ENCODE assay signal across 10 cellular contexts in genomic region chr5:93894471-93895354, GRCh38.
A peak's percentile ranks its signal among the peaks of the same experiment; 100 is the strongest.
DNase-seq lines count a peak whose midpoint lies in the region; ATAC-seq and TF ChIP-seq lines count a peak whose summit lies in the region.
"Had no signal": no experiment of that assay in that cellular context is flagged by ENCODE, and none has a peak within 500 bp of the region (broad histone marks: within the 10 kb centered on the region; RNA-seq: fewer than 3 reads in every experiment).

No MANE protein-coding gene starts in this region.

- no peaks in the 10 kb centered on the region for H3K27me3 ChIP-seq in mammary epithelial cell (ENCODE audit: insufficient read depth, low read length)
- H3K27me3 ChIP-seq in neuron (ENCODE audit: insufficient read depth, low read length) = no peaks in the 10 kb centered on the region
- no peaks in the 10 kb centered on the region for H3K27me3 ChIP-seq in tibial artery

- H3K27me3 Mint-ChIP-seq in naive thymus-derived CD8-positive, alpha-beta T cell = no peaks in the 10 kb centered on the region
- H3K27me3 Mint-ChIP-seq: activated naive CD8-positive, alpha-beta T cell had no signal

- H3K27ac Mint-ChIP-seq in naive thymus-derived CD8-positive, alpha-beta T cell = peak overlapping the region in 1 of 10 donors; percentile 29
- H3K27ac Mint-ChIP-seq: activated naive CD8-positive, alpha-beta T cell had no signal

- H3K4me3 ChIP-seq in mammary epithelial cell (replicated peaks in 1 of 3; ENCODE audit: insufficient read depth in 1 of 3, low read depth in 2 of 3, low read length in 3 of 3) = no peak overlapping the region
- peak overlapping the region; percentile 29 for H3K4me3 ChIP-seq in neuron (ENCODE audit: low read length)
- H3K4me3 ChIP-seq in tibial artery = no peak overlapping the region

- H3K9me3 ChIP-seq in mammary epithelial cell (replicated peaks; ENCODE audit: insufficient read depth, low read length) (no peaks in the 10 kb centered on the region), neuron (ENCODE audit: low read length) (no peaks in the 10 kb centered on the region), tibial artery (no peaks in the 10 kb centered on the region)

- H4K20me1 ChIP-seq in mammary epithelial cell (ENCODE audit: insufficient read depth, low read length) = no peaks in the 10 kb centered on the region

- peaks cover 0 to 9% (median 4%) of the 10 kb centered on the region in 3 donors for H3K36me3 Mint-ChIP-seq in naive thymus-derived CD8-positive, alpha-beta T cell

- 52% methylated on average over 10 of the region's 10 CpGs for WGBS in mammary epithelial cell (ENCODE audit: low coverage, missing lambda C conversion rate)

- in situ Hi-C loops in mammary epithelial cell (cut with MboI; ENCODE audit: low sequenced_read_pairs in 2 of 2) = no loop called here

- peak overlapping the region; percentile 51 for H2AFZ ChIP-seq in mammary epithelial cell (ENCODE audit: low read depth, low read length)
- no peak overlapping the region for H2AFZ ChIP-seq in neuron (ENCODE audit: low read depth, low read length)

- ATAC-seq in GM21447 (IDR thresholded peaks at IDR 0.05; ENCODE audit: unreplicated experiment) = no peak
- no peak for ATAC-seq in naive thymus-derived CD8-positive, alpha-beta T cell
- ATAC-seq: left colon had no signal

- H3K27ac ChIP-seq in mammary epithelial cell (ENCODE audit: insufficient read depth, low read depth, low read length) = no peak overlapping the region
- H3K27ac ChIP-seq in tibial artery = no peak overlapping the region

- intact Hi-C loops in mammary epithelial cell (cut with micrococcal nuclease) (loop anchor here (1.0 kb wide), 2 partner anchors 60 to 313 kb away; partner anchors contain the start of gene NR2F1-AS1), tibial artery (cut with DNase I; ENCODE audit: low total_unique reads) (no loop called here)

- H3K9me3 Mint-ChIP-seq in naive thymus-derived CD8-positive, alpha-beta T cell = no peaks in the 10 kb centered on the region

- TF ChIP-seq CTCF in GM12872 (IDR thresholded peaks at IDR 0.05; ENCODE audit: insufficient read depth, low read depth, low read length) (peak; percentile 39; the same call in 2 of the 3 replicates), mammary epithelial cell (conservative IDR thresholded peaks at IDR 0.05 in 1 of 2, IDR thresholded peaks at IDR 0.05 in 1 of 2; ENCODE audit: extremely low read depth in 1 of 2, insufficient read depth in 1 of 2, low read depth in 1 of 2, low read length in 2 of 2) (peak; percentile 66), tibial artery (IDR thresholded peaks at IDR 0.05) (no peak)

- no TSS peak for BruUV-seq in mammary epithelial cell (replicated peaks; lab: Mats Ljungman, UMichigan)

- peaks cover 0 to 19% (median under 1%) of the 10 kb centered on the region in 4 donors for H3K4me1 Mint-ChIP-seq in naive thymus-derived CD8-positive, alpha-beta T cell

- H3K79me2 ChIP-seq in mammary epithelial cell (ENCODE audit: insufficient read depth, low read length) = no peaks in the 10 kb centered on the region

- POLR2A ChIA-PET in naive thymus-derived CD8-positive, alpha-beta T cell (lab: Charles Lee) = no interaction called here

- no peak overlapping the region for H3K4me2 ChIP-seq in mammary epithelial cell (ENCODE audit: insufficient read depth, low read depth, low read length)

- H3K9ac ChIP-seq in mammary epithelial cell (ENCODE audit: insufficient read depth, low read length) = no peak overlapping the region

- dilution Hi-C loops in mammary epithelial cell (cut with HindIII; ENCODE audit: low sequenced_read_pairs) = no loop called here

- no peaks in the 10 kb centered on the region for H3K36me3 ChIP-seq in mammary epithelial cell (ENCODE audit: insufficient read depth, low read length)
- no peaks in the 10 kb centered on the region for H3K36me3 ChIP-seq in neuron (ENCODE audit: insufficient read depth, low read length)
- H3K36me3 ChIP-seq in tibial artery = no peaks in the 10 kb centered on the region

- H3K4me1 ChIP-seq in mammary epithelial cell (ENCODE audit: insufficient read depth, low read length) (no peaks in the 10 kb centered on the region), neuron (ENCODE audit: insufficient read depth, low read length) (peaks cover 67% of the 10 kb centered on the region), tibial artery (no peaks in the 10 kb centered on the region)

- no peak overlapping the region for H3K4me3 Mint-ChIP-seq in naive thymus-derived CD8-positive, alpha-beta T cell
- H3K4me3 Mint-ChIP-seq: activated naive CD8-positive, alpha-beta T cell had no signal

- CTCF ChIA-PET in mammary epithelial cell (lab: Charles Lee; ENCODE audit: low non-redundant PET) = no interaction called here

- DNase-seq in NCI-H1417 treated with DMSO at 0.1 percent for 48 hours (lab: John Stamatoyannopoulos, UW) (peak; percentile 46), mammary epithelial cell (no peak), tibial artery (no peak)
- DNase-seq in naive thymus-derived CD8-positive, alpha-beta T cell = no peak
- DNase-seq: left colon, NCI-H524 treated with DMSO at 0.1 percent for 48 hours had no signal

Comparison
In these comparisons a context has a peak if more than half of its experiments do, and no peak if none do; other contexts are left out.
1. CTCF ChIP-seq: peak in GM12872 (single experiment) and mammary epithelial cell (2 of 2); none in tibial artery (0 of 2).